ENCODE assay signal across 8 cellular contexts in genomic region chr10:101840741-101841453, GRCh38. TPM values are rescaled to one million over a fixed set of nuclear protein-coding genes. Genes with fewer than 3 reads are reported as not detected.
DNase-seq lines count a peak whose midpoint lies in the region; ATAC-seq and TF ChIP-seq lines count a peak whose summit lies in the region.

No MANE protein-coding gene starts in this region.

- ATAC-seq in GM21619 (IDR thresholded peaks at IDR 0.05; ENCODE audit: unreplicated experiment): peak; percentile 57

- peak overlapping the region; percentile 63; the same call in 1 of the 2 replicates for H3K4me3 ChIP-seq in Karpas-422 (ENCODE audit: low read length)
- peak overlapping the region; percentile 16 for H3K4me3 ChIP-seq in neuron (ENCODE audit: low read length)
- peak overlapping the region; percentile 2 to 33 for H3K4me3 ChIP-seq in testis

- 0 to 2% methylated on average over 37 to 46 of the region's 46 CpGs for WGBS in testis, 2 donors

- DNase-seq in DMS153 treated with DMSO at 0.1 percent for 48 hours (lab: John Stamatoyannopoulos, UW; ENCODE audit: unreplicated experiment) (peak; percentile 70), Karpas-422 (peak; percentile 88), foreskin melanocyte (peak; percentile 79), testis (peak; percentile 84)
- peak; percentile 80 for DNase-seq in activated naive CD4-positive, alpha-beta T cell treated with Interleukin-2 at 50 U/mL for 16 hours

- 0 out of 2 replicates have a peak, but pooled peaks have one; percentile 5 for TF ChIP-seq POLR2A in Raji (IDR thresholded peaks at IDR 0.05; ENCODE audit: insufficient read depth, low read depth, low read length)
- no peak for TF ChIP-seq POLR2A in testis (IDR thresholded peaks at IDR 0.05)

- H3K9ac ChIP-seq in Karpas-422 (ENCODE audit: low read length): peak overlapping the region; percentile 59

- H3K4me1 ChIP-seq in Karpas-422 (ENCODE audit: low read length) (peaks cover 32% of the 10 kb centered on the region), neuron (ENCODE audit: insufficient read depth, low read length) (peaks cover 21% of the 10 kb centered on the region), testis (peaks cover 20% of the 10 kb centered on the region)

- peak overlapping the region; percentile 73 for H3K4me2 ChIP-seq in Karpas-422 (ENCODE audit: low read depth, low read length, poor library complexity, severe bottlenecking)

- H3K79me2 ChIP-seq in Karpas-422 (ENCODE audit: low read length): no peaks in the 10 kb centered on the region

- H3K9me3 ChIP-seq in Karpas-422 (ENCODE audit: low read length): no peaks in the 10 kb centered on the region
- H3K9me3 ChIP-seq in neuron (ENCODE audit: low read length): no peaks in the 10 kb centered on the region
- H3K9me3 ChIP-seq in testis: no peaks in the 10 kb centered on the region

- intact Hi-C loops in testis (cut with DNase I; ENCODE audit: low total_unique reads): loop anchor here (10.0 kb wide), 1 partner anchor 174 kb away; no protein-coding TSS in a partner anchor

- H3K27me3 ChIP-seq in Karpas-422 (ENCODE audit: low read length): no peaks in the 10 kb centered on the region
- H3K27me3 ChIP-seq in neuron (ENCODE audit: insufficient read depth, low read length): no peaks in the 10 kb centered on the region
- H3K27me3 ChIP-seq in testis: no peaks in the 10 kb centered on the region

- peaks cover 7% of the 10 kb centered on the region; the same call in 1 of the 2 replicates for H4K20me1 ChIP-seq in Karpas-422 (ENCODE audit: insufficient read depth, low read depth, low read length)

- H2AFZ ChIP-seq in Karpas-422 (ENCODE audit: low read length) (no peak overlapping the region), neuron (ENCODE audit: low read depth, low read length) (no peak overlapping the region)

- H3K36me3 ChIP-seq in Karpas-422 (ENCODE audit: insufficient read depth, low read length): no peaks in the 10 kb centered on the region
- H3K36me3 ChIP-seq in neuron (ENCODE audit: insufficient read depth, low read length): peaks cover 3% of the 10 kb centered on the region
- H3K36me3 ChIP-seq in testis (ENCODE audit: low read depth, missing control alignments): no peaks in the 10 kb centered on the region

- TF ChIP-seq CTCF in testis (IDR thresholded peaks at IDR 0.05): peak; percentile 77 to 87 (median 85)

- no peaks in the 10 kb centered on the region for H3K9me2 ChIP-seq in Karpas-422 (replicated peaks; ENCODE audit: insufficient read depth, low read length)

- no peak overlapping the region for H3K27ac ChIP-seq in Karpas-422 (ENCODE audit: low read length)
- H3K27ac ChIP-seq in testis: no peak overlapping the region

RNA-seq across cellular contexts. Expression of gene KCNIP2, which starts 2.7 kb away (rescaled TPM):
- 0.61 and 2.4 TPM in 2 replicates for total RNA-seq in Karpas-422 (2014; rRNA removed; shearing (Covaris generic); ENCODE audit: low replicate concordance)
- total RNA-seq in testis: 1 to 10 TPM; 5.6 to 6.8 TPM
- polyA plus RNA-seq in testis (ENCODE audit: insufficient read depth, low read depth, low replicate concordance): 5.1 TPM

RNA-seq across cellular contexts. Expression of gene OGA, which starts 22.7 kb away (rescaled TPM):
- total RNA-seq in Karpas-422 (2014; rRNA removed; shearing (Covaris generic); ENCODE audit: low replicate concordance): 43.5 and 65.0 TPM in 2 replicates
- 100 to 1,000 TPM; 161 to 215 TPM for total RNA-seq in testis
- polyA plus RNA-seq in testis (ENCODE audit: insufficient read depth, low read depth, low replicate concordance): 93.3 TPM

RNA-seq across cellular contexts. Expression of gene NPM3, which starts 57.7 kb away (rescaled TPM):
- total RNA-seq in Karpas-422 (2014; rRNA removed; shearing (Covaris generic); ENCODE audit: low replicate concordance): 46.1 and 113 TPM in 2 replicates
- total RNA-seq in testis: 10 to 100 TPM; 38.9 to 64.5 TPM
- polyA plus RNA-seq in testis (ENCODE audit: insufficient read depth, low read depth, low replicate concordance): 40.9 TPM
